In the genomic region with DNA sequence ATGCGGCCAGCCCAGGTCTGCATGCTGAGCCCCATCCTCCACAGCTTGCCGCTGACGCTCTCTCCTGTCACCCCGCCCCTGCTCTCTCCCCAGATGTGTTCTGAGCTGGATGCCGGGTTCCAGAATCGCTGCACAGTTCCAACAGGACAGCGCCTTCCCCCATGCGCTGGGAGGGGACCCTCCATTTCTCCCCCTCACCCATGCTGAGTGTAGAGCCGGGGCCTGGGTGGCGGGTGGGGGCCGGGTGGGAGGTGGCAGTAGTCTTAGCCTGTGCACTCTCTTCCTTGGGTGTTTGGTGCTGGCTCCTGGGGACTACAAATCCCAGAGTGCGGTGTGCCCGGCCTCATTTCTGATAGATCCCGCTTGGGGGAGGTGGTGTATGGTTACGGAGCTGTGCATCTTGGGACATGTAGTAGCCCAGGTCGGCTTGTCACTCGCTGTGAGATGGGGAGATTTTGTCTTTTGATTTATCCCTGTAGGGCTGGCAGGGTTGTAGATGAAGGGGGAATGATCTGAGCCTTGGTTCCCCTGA, we compare ENCODE assay signal across 8 cellular contexts. TPM values are rescaled to one million over a fixed set of nuclear protein-coding genes. Genes with fewer than 3 reads are reported as not detected.
DNase-seq lines count a peak whose midpoint lies in the region; ATAC-seq and TF ChIP-seq lines count a peak whose summit lies in the region.
"Had no signal": no experiment of that assay in that cellular context is flagged by ENCODE, and none has a peak within 500 bp of the region (broad histone marks: within the 10 kb centered on the region; RNA-seq: fewer than 3 reads in every experiment).

No MANE protein-coding gene starts in this region.

- no peaks in the 10 kb centered on the region for H3K9me3 Mint-ChIP-seq in HFFc6
- H3K9me3 Mint-ChIP-seq in stimulated activated naive B cell treated with anti-CD40 and anti-IgM and Interleukin-4, amounts not matched to agents 10 μg/mL and 1 μg/mL and 100 μg/mL, for 72 hours: no peaks in the 10 kb centered on the region

- H3K4me3 Mint-ChIP-seq in HFFc6: no peak overlapping the region
- no peak overlapping the region for H3K4me3 Mint-ChIP-seq in stimulated activated naive B cell treated with anti-CD40 and anti-IgM and Interleukin-4, amounts not matched to agents 10 μg/mL and 1 μg/mL and 100 μg/mL, for 72 hours

- no peak for DNase-seq in HFFc6
- peak; percentile 69 for DNase-seq in astrocyte of the hippocampus (ENCODE audit: low read depth, low spot score)
- peak; percentile 55 to 56 for DNase-seq in hippocampal formation (lab: John Stamatoyannopoulos, UW)
- no peak for DNase-seq in stimulated activated naive B cell treated with anti-CD40 and anti-IgM and Interleukin-4, amounts not matched to agents 10 μg/mL and 1 μg/mL and 100 μg/mL, for 72 hours
- DNase-seq in retina: no peak

- H3K27ac Mint-ChIP-seq in HFFc6: peak overlapping the region; percentile 19; the same call in 1 of the 2 replicates
- H3K27ac Mint-ChIP-seq in stimulated activated naive B cell treated with anti-CD40 and anti-IgM and Interleukin-4, amounts not matched to agents 10 μg/mL and 1 μg/mL and 100 μg/mL, for 72 hours: peak overlapping the region; percentile 47

- no peak for ATAC-seq in stimulated activated naive B cell treated with anti-CD40 and anti-IgM and Interleukin-4, amounts not matched to agents 10 μg/mL and 1 μg/mL and 100 μg/mL, for 72 hours (replicated peaks)
- ATAC-seq in GM21423 (IDR thresholded peaks at IDR 0.05; ENCODE audit: unreplicated experiment): no peak
- no peak for ATAC-seq in HG02840 (IDR thresholded peaks at IDR 0.05; ENCODE audit: low FRiP score, unreplicated experiment)

- H3K36me3 Mint-ChIP-seq in HFFc6 (ENCODE audit: low read depth): peaks cover 11% of the 10 kb centered on the region; the same call in 1 of the 2 replicates
- H3K36me3 Mint-ChIP-seq in stimulated activated naive B cell treated with anti-CD40 and anti-IgM and Interleukin-4, amounts not matched to agents 10 μg/mL and 1 μg/mL and 100 μg/mL, for 72 hours: peaks cover 21 to 38% of the 10 kb centered on the region in 2 donors

- no peak for TF ChIP-seq CTCF in HFFc6 (IDR thresholded peaks at IDR 0.05)

- peaks cover 20% of the 10 kb centered on the region for H3K4me1 Mint-ChIP-seq in HFFc6 (ENCODE audit: low read depth)
- peaks cover 16 to 42% of the 10 kb centered on the region in 2 donors for H3K4me1 Mint-ChIP-seq in stimulated activated naive B cell treated with anti-CD40 and anti-IgM and Interleukin-4, amounts not matched to agents 10 μg/mL and 1 μg/mL and 100 μg/mL, for 72 hours

- peaks cover 5% of the 10 kb centered on the region for H3K27me3 Mint-ChIP-seq in HFFc6 (ENCODE audit: insufficient read depth)
- no peaks in the 10 kb centered on the region for H3K27me3 Mint-ChIP-seq in stimulated activated naive B cell treated with anti-CD40 and anti-IgM and Interleukin-4, amounts not matched to agents 10 μg/mL and 1 μg/mL and 100 μg/mL, for 72 hours

RNA-seq across cellular contexts. Expression of a gene that starts 6.8 kb away (rescaled TPM):
- 10 to 100 TPM; 39.7 to 45.4 (median 41.5) TPM for total RNA-seq in HFFc6 (2021; fragmentation: NEBNext Ultra II Directional; extraction: Animal tissue kit (Norgen Biotek cat#: 25700))

RNA-seq across cellular contexts. Expression of a gene that starts 23.2 kb away (rescaled TPM):
- total RNA-seq in HFFc6 (2021; fragmentation: NEBNext Ultra II Directional; extraction: Animal tissue kit (Norgen Biotek cat#: 25700)): 10 to 100 TPM in 5 of 6 experiments, 1 to 10 TPM in 1; 5.2 to 18.3 (median 15.2) TPM

RNA-seq across cellular contexts. Expression of a gene that starts 32.2 kb away (rescaled TPM):
- total RNA-seq in HFFc6 (2021; fragmentation: NEBNext Ultra II Directional; extraction: Animal tissue kit (Norgen Biotek cat#: 25700)): 10 to 100 TPM; 40.4 to 66.3 (median 48.2) TPM

RNA-seq across cellular contexts. Expression of a gene that starts 32.9 kb away (rescaled TPM):
- not detected for total RNA-seq in HFFc6 (2021; fragmentation: NEBNext Ultra II Directional; extraction: Animal tissue kit (Norgen Biotek cat#: 25700))
- total RNA-seq: SJSA1 had no signal

RNA-seq across cellular contexts. Expression of a gene that starts 40.7 kb away (rescaled TPM):
- total RNA-seq in HFFc6 (2021; fragmentation: NEBNext Ultra II Directional; extraction: Animal tissue kit (Norgen Biotek cat#: 25700)): 10 to 100 TPM; 25.1 to 30.7 (median 28.2) TPM

Comparison
In these comparisons a context has a peak if more than half of its experiments do, and no peak if none do; other contexts are left out.
1. DNase-seq: peak in astrocyte of the hippocampus (single experiment) and hippocampal formation (2 of 2); none in HFFc6 (single experiment), stimulated activated naive B cell treated with anti-CD40 and anti-IgM and Interleukin-4, amounts not matched to agents 10 μg/mL and 1 μg/mL and 100 μg/mL, for 72 hours (single experiment) and retina (single experiment).